8 cellular contexts compared by ENCODE assay signal in the genomic region with DNA sequence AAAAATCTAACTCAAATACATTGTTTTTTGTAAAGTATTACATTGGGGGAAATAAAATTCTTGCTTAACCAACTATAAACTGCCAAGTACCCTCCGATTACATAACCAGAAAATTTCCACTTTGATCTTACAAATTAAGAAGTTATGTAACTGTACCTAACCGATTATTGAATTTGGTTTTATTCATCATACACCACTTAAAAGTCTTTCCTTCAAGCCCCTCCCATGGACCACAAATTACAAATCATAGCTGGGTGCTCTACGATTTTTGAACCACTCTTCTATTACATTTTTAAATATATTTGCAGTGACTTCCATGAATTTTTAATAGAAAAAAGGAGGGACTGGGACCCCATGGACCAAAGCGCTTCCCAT. TPM values are rescaled to one million over a fixed set of nuclear protein-coding genes. Genes with fewer than 3 reads are reported as not detected.
DNase-seq lines count a peak whose midpoint lies in the region; ATAC-seq, FAIRE-seq and TF ChIP-seq lines count a peak whose summit lies in the region.

No MANE protein-coding gene starts in this region.

- intact Hi-C loops in CD4-positive, alpha-beta T cell (cut with DNase I, micrococcal nuclease): loop anchor here (2.0 to 10.0 kb wide), 9 partner anchors 105 to 810 kb away; a partner anchor contains a TSS
- intact Hi-C loops in naive thymus-derived CD4-positive, alpha-beta T cell (cut with micrococcal nuclease): loop anchor here (2.0 to 5.0 kb wide), 6 partner anchors 57 to 810 kb away; a partner anchor contains a TSS

- H4K20me1 ChIP-seq in Karpas-422 (ENCODE audit: insufficient read depth, low read depth, low read length): no peaks in the 10 kb centered on the region

- H3K27ac Mint-ChIP-seq in CD4-positive, alpha-beta T cell: peak overlapping the region; percentile 88
- peak overlapping the region; percentile 89 to 98 (median 97) for H3K27ac Mint-ChIP-seq in naive thymus-derived CD4-positive, alpha-beta T cell

- POLR2A ChIA-PET in CD4-positive, alpha-beta T cell (lab: Charles Lee): interaction anchor here (1.2 to 2.3 kb wide), 8 partner anchors 12 to 635 kb away, joined by 5 to 47 read pairs (median 12); a partner anchor contains a TSS
- POLR2A ChIA-PET in naive thymus-derived CD4-positive, alpha-beta T cell (lab: Charles Lee): interaction anchor here (1.1 to 1.8 kb wide), 9 partner anchors 10 to 811 kb away, joined by 3 to 20 read pairs (median 4); a partner anchor contains a TSS

- H3K79me2 ChIP-seq in Karpas-422 (ENCODE audit: low read length): peaks cover 53% of the 10 kb centered on the region

- DNase-seq in CD4-positive, alpha-beta T cell: no peak
- no peak for DNase-seq in Karpas-422
- DNase-seq in cerebellar cortex (ENCODE audit: low spot score): peak; percentile 25
- DNase-seq in naive thymus-derived CD4-positive, alpha-beta T cell: peak in 2 of 9 donors; percentile 37 to 51
- DNase-seq in NCI-H446 (lab: John Stamatoyannopoulos, UW): no peak
- no peak for DNase-seq in urothelium cell line (ENCODE audit: low spot score)
- no peak for DNase-seq in NCI-H128 (lab: John Stamatoyannopoulos, UW; ENCODE audit: unreplicated experiment)

- peak overlapping the region; percentile 100 for H3K4me3 Mint-ChIP-seq in CD4-positive, alpha-beta T cell
- peak overlapping the region; percentile 93 to 100 (median 99) for H3K4me3 Mint-ChIP-seq in naive thymus-derived CD4-positive, alpha-beta T cell

- CTCF ChIA-PET in CD4-positive, alpha-beta T cell (lab: Charles Lee): no interaction called here
- CTCF ChIA-PET in naive thymus-derived CD4-positive, alpha-beta T cell (lab: Charles Lee): interaction anchor here (1.4 kb wide), 1 partner anchor 255 kb away, joined by 3 read pairs; no protein-coding TSS in a partner anchor

- H3K4me1 ChIP-seq in Karpas-422 (ENCODE audit: low read length): peaks cover 11% of the 10 kb centered on the region; the same call in 1 of the 2 replicates
- H3K4me1 ChIP-seq in naive thymus-derived CD4-positive, alpha-beta T cell (ENCODE audit: control insufficient read depth in 2 of 2, insufficient read depth in 2 of 2, low read length in 2 of 2): no peaks in the 10 kb centered on the region

- H3K27ac ChIP-seq in CD4-positive, alpha-beta T cell (ENCODE audit: low read depth, low read length): no peak overlapping the region
- H3K27ac ChIP-seq in Karpas-422 (ENCODE audit: low read length): peak overlapping the region; percentile 77
- H3K27ac ChIP-seq in naive thymus-derived CD4-positive, alpha-beta T cell (ENCODE audit: low read depth, low read length): peak overlapping the region; percentile 67

- peaks cover 42% of the 10 kb centered on the region for H3K36me3 Mint-ChIP-seq in CD4-positive, alpha-beta T cell (ENCODE audit: low read depth)
- peaks cover 0 to 37% (median 26%) of the 10 kb centered on the region in 5 donors for H3K36me3 Mint-ChIP-seq in naive thymus-derived CD4-positive, alpha-beta T cell

- H3K9me3 Mint-ChIP-seq in CD4-positive, alpha-beta T cell: no peaks in the 10 kb centered on the region
- peaks cover 0 to 31% (median 14%) of the 10 kb centered on the region in 11 donors for H3K9me3 Mint-ChIP-seq in naive thymus-derived CD4-positive, alpha-beta T cell

- peaks cover 43% of the 10 kb centered on the region for H3K4me1 Mint-ChIP-seq in CD4-positive, alpha-beta T cell (ENCODE audit: low read depth)
- peaks cover 14 to 42% (median 37%) of the 10 kb centered on the region in 7 donors for H3K4me1 Mint-ChIP-seq in naive thymus-derived CD4-positive, alpha-beta T cell

- H3K9ac ChIP-seq in Karpas-422 (ENCODE audit: low read length): peak overlapping the region; percentile 96

- ATAC-seq in CD4-positive, alpha-beta T cell (ENCODE audit: poor library complexity): peak; percentile 12
- peak; percentile 20 for ATAC-seq in naive thymus-derived CD4-positive, alpha-beta T cell
- no peak for ATAC-seq in GM18873 (IDR thresholded peaks at IDR 0.05; ENCODE audit: low FRiP score, unreplicated experiment)

- no peak overlapping the region; the same call in 1 of the 2 replicates for H2AFZ ChIP-seq in Karpas-422 (ENCODE audit: low read length)

- H3K9me2 ChIP-seq in Karpas-422 (replicated peaks; ENCODE audit: insufficient read depth, low read length): no peaks in the 10 kb centered on the region

- no peak for FAIRE-seq in urothelium cell line (lab: Jason Lieb, UNC)

- TF ChIP-seq CTCF in CD4-positive, alpha-beta T cell (IDR thresholded peaks at IDR 0.05): no peak

- no peaks in the 10 kb centered on the region for H3K27me3 Mint-ChIP-seq in CD4-positive, alpha-beta T cell
- H3K27me3 Mint-ChIP-seq in naive thymus-derived CD4-positive, alpha-beta T cell: no peaks in the 10 kb centered on the region

- H3K36me3 ChIP-seq in Karpas-422 (ENCODE audit: insufficient read depth, low read length): peaks cover 40% of the 10 kb centered on the region
- peaks cover 0 to 9% (median 3%) of the 10 kb centered on the region in 3 experiments for H3K36me3 ChIP-seq in naive thymus-derived CD4-positive, alpha-beta T cell (ENCODE audit: control insufficient read depth in 2 of 3, insufficient read depth in 3 of 3, low read length in 3 of 3)

- H3K27me3 ChIP-seq in CD4-positive, alpha-beta T cell (ENCODE audit: control insufficient read depth, insufficient read depth, low read length): no peaks in the 10 kb centered on the region
- H3K27me3 ChIP-seq in Karpas-422 (ENCODE audit: low read length): no peaks in the 10 kb centered on the region
- H3K27me3 ChIP-seq in naive thymus-derived CD4-positive, alpha-beta T cell (ENCODE audit: control insufficient read depth in 2 of 2, insufficient read depth in 2 of 2, low read length in 2 of 2): no peaks in the 10 kb centered on the region

- H3K4me3 ChIP-seq in Karpas-422 (ENCODE audit: low read length): peak overlapping the region; percentile 100
- peak overlapping the region; percentile 95 for H3K4me3 ChIP-seq in naive thymus-derived CD4-positive, alpha-beta T cell (ENCODE audit: low read length)

- H3K4me2 ChIP-seq in Karpas-422 (ENCODE audit: low read depth, low read length, poor library complexity, severe bottlenecking): peak overlapping the region; percentile 93

- no peaks in the 10 kb centered on the region for H3K9me3 ChIP-seq in CD4-positive, alpha-beta T cell (ENCODE audit: control insufficient read depth, low read length)
- H3K9me3 ChIP-seq in Karpas-422 (ENCODE audit: low read length): peaks cover 12% of the 10 kb centered on the region
- peaks cover 0 to 4% (median 0%) of the 10 kb centered on the region in 3 experiments for H3K9me3 ChIP-seq in naive thymus-derived CD4-positive, alpha-beta T cell (ENCODE audit: control insufficient read depth in 2 of 3, low read length in 3 of 3)

RNA-seq across cellular contexts. Expression of a gene that starts 0.6 kb away (rescaled TPM):
- total RNA-seq in CD4-positive, alpha-beta T cell: 1 to 10 TPM; 8.3 to 8.9 TPM
- 18.3 and 73.6 TPM in 2 replicates for total RNA-seq in Karpas-422 (2014; rRNA removed; shearing (Covaris generic); ENCODE audit: low replicate concordance)
- total RNA-seq in naive thymus-derived CD4-positive, alpha-beta T cell: 10 to 100 TPM in 4 of 5 experiments, 1 to 10 TPM in 1; 10.0 to 20.4 (median 12.0) TPM
- 10 to 100 TPM in 1 of 2 donors, 1 to 10 TPM in 1; 9.1 to 10.3 TPM for polyA plus RNA-seq in naive thymus-derived CD4-positive, alpha-beta T cell
